Comparison of ENCODE assay signal across 38 cellular contexts in the genomic region with DNA sequence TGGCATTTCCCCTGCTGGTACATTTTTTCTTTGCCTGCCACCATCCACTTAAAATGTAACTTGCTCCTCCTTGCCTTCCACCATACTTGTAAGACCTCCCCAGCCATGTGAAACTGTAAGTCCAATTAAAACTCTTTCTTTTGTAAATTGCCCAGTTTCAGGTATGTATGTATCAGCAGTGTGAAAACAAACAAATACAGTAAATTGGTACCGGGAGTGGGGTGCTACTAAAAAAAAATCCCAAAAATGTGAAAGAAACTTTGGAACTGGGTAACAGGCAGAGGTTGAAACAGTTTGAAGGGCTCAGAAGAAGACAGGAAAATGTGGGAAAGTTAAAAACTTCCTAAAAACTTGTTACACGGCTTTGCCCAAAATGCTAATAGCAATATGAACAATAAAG.
"Had no signal": no experiment of that assay in that cellular context is flagged by ENCODE, and none has a peak within 500 bp of the region (broad histone marks: within the 10 kb centered on the region; RNA-seq: fewer than 3 reads in every experiment).

No MANE protein-coding gene starts in this region.

- H3K4me1 ChIP-seq: adrenal gland, ascending aorta, body of pancreas, breast epithelium had no signal

- H3K9me3 Mint-ChIP-seq: activated naive CD4-positive, alpha-beta T cell treated with anti-CD3 and anti-CD28 coated beads, Interleukin-2, amount 50 U/mL, for 24 hours; activated naive CD4-positive, alpha-beta T cell treated with anti-CD3 and anti-CD28 coated beads, Interleukin-2, amount 50 U/mL, for 72 hours; activated naive CD8-positive, alpha-beta T cell treated with anti-CD3 and anti-CD28 coated beads, Interleukin-2, amount 50 U/mL, for 24 hours; activated T-cell treated with anti-CD3 and anti-CD28 coated beads, Interleukin-2, amount 50 U/mL, for 4 hours; activated T-helper 17 cell treated with anti-CD3 and anti-CD28 coated beads, Interleukin-2, amount 50 U/mL, for 72 hours; central memory CD8-positive, alpha-beta T cell had no signal

- H3K36me3 ChIP-seq: adrenal gland, ascending aorta, brain microvascular endothelial cell, breast epithelium, cardiac muscle cell had no signal

- H3K9me3 ChIP-seq: adrenal gland, body of pancreas had no signal

- H3K4me3 ChIP-seq: adrenal gland, ascending aorta, body of pancreas, breast epithelium, cardiac muscle cell had no signal

- DNase-seq: activated effector memory CD4-positive, alpha-beta T cell treated with anti-CD3 and anti-CD28 coated beads, Interleukin-2, amount 50 U/mL, for 16 hours; activated effector memory CD4-positive, alpha-beta T cell treated with Interleukin-2 at 50 U/mL for 16 hours; activated gamma-delta T cell; activated gamma-delta T cell treated with Interleukin-2 at 50 U/mL for 16 hours; activated naive CD4-positive, alpha-beta T cell; activated naive CD4-positive, alpha-beta T cell treated with anti-CD3 and anti-CD28 coated beads for 36 hours; activated naive CD4-positive, alpha-beta T cell treated with anti-CD3 and anti-CD28 coated beads, Interleukin-2, amount 10 ng/mL, durations not matched to agents 7 days and 5 days; activated naive CD4-positive, alpha-beta T cell treated with anti-CD3 and anti-CD28 coated beads, Interleukin-2, amount 50 U/mL, for 16 hours; activated naive CD4-positive, alpha-beta T cell treated with Interleukin-2 at 50 U/mL for 16 hours; activated naive CD8-positive, alpha-beta T cell treated with anti-CD3 and anti-CD28 coated beads for 36 hours; activated naive CD8-positive, alpha-beta T cell treated with anti-CD3 and anti-CD28 coated beads, Interleukin-2, amount 10 ng/mL, durations not matched to agents 7 days and 5 days; activated naive CD8-positive, alpha-beta T cell treated with anti-CD3 and anti-CD28 coated beads, Interleukin-2, amount 50 U/mL, for 24 hours; activated T-cell treated with anti-CD3 and anti-CD28 coated beads, Interleukin-2, amount 50 U/mL, for 24 hours; activated T-cell treated with anti-CD3 and anti-CD28 coated beads, Interleukin-2, amount 50 U/mL, for 4 hours; activated T-cell treated with anti-CD3 and anti-CD28 coated beads, Interleukin-2, amount 50 U/mL, for 48 hours; activated T-cell treated with anti-CD3 and anti-CD28 coated beads, Interleukin-2, amount 50 U/mL, for 72 hours; adrenal gland; amniotic stem cell; amygdala; anterior cingulate cortex; aorta; body of pancreas; brain microvascular endothelial cell; caudate nucleus; central memory CD4-positive, alpha-beta T cell; cerebellar nuclear complex had no signal

- H3K27me3 ChIP-seq: ascending aorta, body of pancreas, brain microvascular endothelial cell, cardiac muscle cell had no signal

- H3K4me3 Mint-ChIP-seq: activated naive CD4-positive, alpha-beta T cell treated with anti-CD3 and anti-CD28 coated beads for 36 hours; activated naive CD4-positive, alpha-beta T cell treated with anti-CD3 and anti-CD28 coated beads, Interleukin-2, amount 10 ng/mL, durations not matched to agents 7 days and 5 days; activated naive CD4-positive, alpha-beta T cell treated with anti-CD3 and anti-CD28 coated beads, Interleukin-2, amount 50 U/mL, for 24 hours; activated naive CD8-positive, alpha-beta T cell; activated naive CD8-positive, alpha-beta T cell treated with anti-CD3 and anti-CD28 coated beads for 36 hours; activated naive CD8-positive, alpha-beta T cell treated with anti-CD3 and anti-CD28 coated beads, Interleukin-2, amount 10 ng/mL, durations not matched to agents 7 days and 5 days; activated naive CD8-positive, alpha-beta T cell treated with anti-CD3 and anti-CD28 coated beads, Interleukin-2, amount 50 U/mL, for 24 hours; activated T-cell treated with anti-CD3 and anti-CD28 coated beads, Interleukin-2, amount 50 U/mL, for 24 hours; activated T-cell treated with anti-CD3 and anti-CD28 coated beads, Interleukin-2, amount 50 U/mL, for 4 hours; activated T-cell treated with anti-CD3 and anti-CD28 coated beads, Interleukin-2, amount 50 U/mL, for 72 hours; activated T-helper 1 cell treated with anti-CD3 and anti-CD28 coated beads, Interleukin-12 subunit alpha, Interleukin-12 subunit beta, Interleukin-2, Interleukin-4 antibody, amounts not matched to agents 30 ng/mL and 10 ng/mL and 1 ng/mL, durations not matched to agents 14 hours and 24 hours and 36 hours; activated T-helper 17 cell treated with anti-CD3 and anti-CD28 coated beads, Interleukin-2, amount 50 U/mL, for 72 hours; brain; central memory CD8-positive, alpha-beta T cell had no signal

- H3K36me3 Mint-ChIP-seq: activated naive CD4-positive, alpha-beta T cell treated with anti-CD3 and anti-CD28 coated beads, Interleukin-2, amount 50 U/mL, for 72 hours; activated naive CD8-positive, alpha-beta T cell; activated naive CD8-positive, alpha-beta T cell treated with anti-CD3 and anti-CD28 coated beads for 36 hours had no signal

- H3K27ac ChIP-seq: adrenal gland, ascending aorta, body of pancreas, brain microvascular endothelial cell, breast epithelium, cardiac muscle cell had no signal

- H3K4me1 Mint-ChIP-seq: activated naive CD4-positive, alpha-beta T cell treated with anti-CD3 and anti-CD28 coated beads, Interleukin-2, amount 10 ng/mL, durations not matched to agents 7 days and 5 days; activated naive CD4-positive, alpha-beta T cell treated with anti-CD3 and anti-CD28 coated beads, Interleukin-2, amount 50 U/mL, for 24 hours; activated naive CD8-positive, alpha-beta T cell treated with anti-CD3 and anti-CD28 coated beads for 36 hours; activated naive CD8-positive, alpha-beta T cell treated with anti-CD3 and anti-CD28 coated beads, Interleukin-2, amount 10 ng/mL, durations not matched to agents 7 days and 5 days; activated T-helper 17 cell treated with anti-CD3 and anti-CD28 coated beads, Interleukin-2, amount 50 U/mL, for 72 hours; brain; central memory CD8-positive, alpha-beta T cell had no signal

- H3K27me3 Mint-ChIP-seq: activated naive CD4-positive, alpha-beta T cell treated with anti-CD3 and anti-CD28 coated beads, Interleukin-2, amount 50 U/mL, for 24 hours; activated naive CD8-positive, alpha-beta T cell; activated naive CD8-positive, alpha-beta T cell treated with anti-CD3 and anti-CD28 coated beads, Interleukin-2, amount 10 ng/mL, durations not matched to agents 7 days and 5 days had no signal

- FAIRE-seq: bronchial epithelial cell had no signal

- ATAC-seq: activated naive CD4-positive, alpha-beta T cell treated with anti-CD3 and anti-CD28 coated beads, Interleukin-2, amount 50 U/mL, for 72 hours; activated naive CD8-positive, alpha-beta T cell treated with anti-CD3 and anti-CD28 coated beads, Interleukin-2, amount 50 U/mL, for 24 hours; activated T-cell treated with anti-CD3 and anti-CD28 coated beads, Interleukin-2, amount 50 U/mL, for 4 hours; activated T-cell treated with anti-CD3 and anti-CD28 coated beads, Interleukin-2, amount 50 U/mL, for 72 hours; activated T-helper 17 cell treated with anti-CD3 and anti-CD28 coated beads, Interleukin-2, amount 50 U/mL, for 72 hours; body of pancreas had no signal

- H3K27ac Mint-ChIP-seq: activated naive CD4-positive, alpha-beta T cell treated with anti-CD3 and anti-CD28 coated beads for 36 hours; activated naive CD4-positive, alpha-beta T cell treated with anti-CD3 and anti-CD28 coated beads, Interleukin-2, amount 10 ng/mL, durations not matched to agents 7 days and 5 days; activated naive CD4-positive, alpha-beta T cell treated with anti-CD3 and anti-CD28 coated beads, Interleukin-2, amount 50 U/mL, for 24 hours; activated naive CD4-positive, alpha-beta T cell treated with anti-CD3 and anti-CD28 coated beads, Interleukin-2, amount 50 U/mL, for 72 hours; activated naive CD8-positive, alpha-beta T cell; activated naive CD8-positive, alpha-beta T cell treated with anti-CD3 and anti-CD28 coated beads for 36 hours; activated naive CD8-positive, alpha-beta T cell treated with anti-CD3 and anti-CD28 coated beads, Interleukin-2, amount 10 ng/mL, durations not matched to agents 7 days and 5 days; activated naive CD8-positive, alpha-beta T cell treated with anti-CD3 and anti-CD28 coated beads, Interleukin-2, amount 50 U/mL, for 24 hours; activated T-cell treated with anti-CD3 and anti-CD28 coated beads, Interleukin-2, amount 50 U/mL, for 24 hours; activated T-cell treated with anti-CD3 and anti-CD28 coated beads, Interleukin-2, amount 50 U/mL, for 72 hours; activated T-helper 1 cell treated with anti-CD3 and anti-CD28 coated beads, Interleukin-12 subunit alpha, Interleukin-12 subunit beta, Interleukin-2, Interleukin-4 antibody, amounts not matched to agents 30 ng/mL and 10 ng/mL and 1 ng/mL, durations not matched to agents 14 hours and 24 hours and 36 hours; activated T-helper 17 cell treated with anti-CD3 and anti-CD28 coated beads, Interleukin-2, amount 50 U/mL, for 72 hours; activated T-helper 2 cell treated with anti-CD3 and anti-CD28 coated beads, Interferon-gamma antibody, Interleukin-2, Interleukin-4, amounts not matched to agents 10 μg/mL and 5 μg/mL and 100 μg/mL, durations not matched to agents 14 hours and 24 hours and 36 hours; brain had no signal
